ENCODE assay signal across 8 cellular contexts in the genomic region with DNA sequence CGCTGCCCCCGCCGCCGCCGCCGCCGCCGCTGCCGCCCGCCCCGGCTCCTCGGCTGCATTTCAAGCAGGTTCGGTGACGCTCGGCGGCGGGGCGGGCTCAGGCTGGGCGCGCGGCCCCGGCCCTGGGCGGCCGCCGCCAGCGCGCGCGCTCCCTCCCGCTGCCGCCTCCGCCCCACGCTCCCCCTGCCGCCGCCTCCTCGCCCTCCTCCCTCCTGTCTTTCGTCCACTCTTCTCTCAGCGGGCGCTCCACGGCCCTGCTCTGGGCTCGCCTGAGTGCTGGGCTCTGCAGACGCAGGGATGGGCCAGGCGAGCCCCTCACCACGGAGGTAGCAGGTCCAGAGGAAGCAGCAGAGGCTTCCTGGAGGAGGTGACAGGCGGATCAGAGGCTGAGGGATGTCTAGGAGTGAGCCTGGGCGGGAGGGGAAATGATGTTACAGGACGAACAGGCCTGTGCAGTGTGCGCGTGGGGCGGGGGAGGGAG.
A peak's percentile ranks its signal among the peaks of the same experiment; 100 is the strongest.
DNase-seq lines count a peak whose midpoint lies in the region; ATAC-seq and TF ChIP-seq lines count a peak whose summit lies in the region.

A gene (minus strand): TSS at position 62 of the 481 bp plus-strand sequence. CDS start 158 bp downstream, outside the sequence.

- peaks cover 2% of the 10 kb centered on the region for H3K9me3 ChIP-seq in iPS-18c (ENCODE audit: control insufficient read depth, insufficient read depth, low read length)

- peak within 1 kb of the TSS; percentile 92 for H3K4me3 ChIP-seq in GM12865 (ENCODE audit: low read depth, low read length)
- peak within 1 kb of the TSS; percentile 77 for H3K4me3 ChIP-seq in brain microvascular endothelial cell (ENCODE audit: low read depth, low read length)
- peak within 1 kb of the TSS; percentile 89 for H3K4me3 ChIP-seq in iPS-18c (ENCODE audit: insufficient read depth, low read depth, low read length)

- TF ChIP-seq CTCF in GM12865 (IDR thresholded peaks at IDR 0.05; ENCODE audit: insufficient read depth, low read depth, low read length, missing control alignments) (peak; percentile 2), brain microvascular endothelial cell (IDR thresholded peaks at IDR 0.05; ENCODE audit: low read depth, low read length, missing control alignments) (no peak)

- no peaks in the 10 kb centered on the region for H3K36me3 ChIP-seq in brain microvascular endothelial cell (replicated peaks)

- peak; percentile 85 for DNase-seq in GM12865 (ENCODE audit: low read depth)
- peak; percentile 21 for DNase-seq in NCI-H146 treated with DMSO at 0.1 percent for 48 hours (lab: John Stamatoyannopoulos, UW; ENCODE audit: unreplicated experiment)
- DNase-seq in UCSD-AML1 (lab: John Stamatoyannopoulos, UW; ENCODE audit: unreplicated experiment): peak; percentile 71
- peak; percentile 38 for DNase-seq in brain microvascular endothelial cell
- DNase-seq in stimulated activated CD4-positive, alpha-beta T cell treated with anti-CD3 and anti-CD28 coated beads, Interleukin-12 subunit alpha, Interleukin-12 subunit beta, amount 100 ng/mL, for 24 hours (ENCODE audit: low read depth in 2 of 2): peak; percentile 62 to 77
- DNase-seq in pons (ENCODE audit: low spot score): no peak

- ATAC-seq in HG02610 (IDR thresholded peaks at IDR 0.05; ENCODE audit: unreplicated experiment): peak; percentile 46

- no peak within 1 kb of the TSS for H3K27ac ChIP-seq in brain microvascular endothelial cell

- in situ Hi-C loops in brain microvascular endothelial cell (cut with HindIII; ENCODE audit: low pct_ligation_motif_present, low sequenced_read_pairs): no loop called here

- no peaks in the 10 kb centered on the region for H3K27me3 ChIP-seq in brain microvascular endothelial cell (replicated peaks)
